27 cellular contexts compared by ENCODE assay signal in genomic region chr5:53389093-53389492, GRCh38.
"Had no signal": no experiment of that assay in that cellular context is flagged by ENCODE, and none has a peak within 500 bp of the region (broad histone marks: within the 10 kb centered on the region; RNA-seq: fewer than 3 reads in every experiment).

No MANE protein-coding gene starts in this region.

- H3K36me3 Mint-ChIP-seq: memory B cell; naive thymus-derived CD4-positive, alpha-beta T cell had no signal

- H3K36me3 ChIP-seq: esophagus squamous epithelium, gastrocnemius medialis, heart right ventricle, left lung, lower lobe of right lung had no signal

- H3K9me3 ChIP-seq: gastrocnemius medialis, lower lobe of right lung had no signal

- H3K4me3 ChIP-seq: coronary artery, esophagus squamous epithelium, gastrocnemius medialis, heart right ventricle, left lung, lower lobe of right lung had no signal

- H3K4me1 ChIP-seq: esophagus squamous epithelium, gastrocnemius medialis, heart right ventricle, left lung, lower lobe of right lung had no signal

- H3K4me1 Mint-ChIP-seq: endodermal cell; memory B cell; naive thymus-derived CD4-positive, alpha-beta T cell had no signal

- H3K4me3 Mint-ChIP-seq: effector memory CD8-positive, alpha-beta T cell; endodermal cell; memory B cell; naive thymus-derived CD4-positive, alpha-beta T cell had no signal

- DNase-seq: effector CD8-positive, alpha-beta T cell; effector memory CD8-positive, alpha-beta T cell; endodermal cell; erythroblast; esophagus squamous epithelium; foreskin fibroblast; foreskin melanocyte; gastrocnemius medialis; glutamatergic neuron; head of caudate nucleus; heart right ventricle; hippocampal formation; left cardiac atrium; left lung; left ventricle myocardium superior; lower lobe of right lung; mesendoderm; midbrain; naive thymus-derived CD4-positive, alpha-beta T cell had no signal

- H3K27ac ChIP-seq: coronary artery, epithelial cell of prostate, esophagus squamous epithelium, gastrocnemius medialis, heart right ventricle, left lung, lower lobe of right lung had no signal

- H3K27ac Mint-ChIP-seq: effector memory CD8-positive, alpha-beta T cell; endodermal cell; memory B cell; naive thymus-derived CD4-positive, alpha-beta T cell had no signal

- ATAC-seq: effector memory CD8-positive, alpha-beta T cell; esophagus mucosa; gastrocnemius medialis; heart right ventricle; left cardiac atrium; left lung; left ventricle myocardium superior; lower lobe of right lung; naive thymus-derived CD4-positive, alpha-beta T cell had no signal

- H3K27me3 Mint-ChIP-seq: memory B cell had no signal

- FAIRE-seq: colon, endometrium, islet of Langerhans, keratinocyte had no signal
